Comparison of ENCODE assay signal across 1 cellular context in genomic region chr17:75764417-75764710, GRCh38.
TF ChIP-seq lines count a peak whose summit lies in the region.

No MANE protein-coding gene starts in this region.

TF ChIP-seq in HepG2, 621 proteins besides CTCF, POLR2A, EP300 and RAD21 (continued from another document and continues in another):
- TF ChIP-seq ZHX2 (IDR thresholded peaks at IDR 0.05; ENCODE audit: low read depth) (peak; percentile 52; the same call in 1 of the 2 replicates), ZHX2 (CRISPR knock-in tag; IDR thresholded peaks at IDR 0.05; ENCODE audit: borderline replicate concordance) (no peak), ZSCAN12 (CRISPR knock-in tag; IDR thresholded peaks at IDR 0.05) (peak; percentile 35; the same call in 1 of the 2 replicates), ZFP90 (CRISPR knock-in tag; IDR thresholded peaks at IDR 0.05; ENCODE audit: borderline replicate concordance) (peak; percentile 81), ZBTB42 (CRISPR knock-in tag; IDR thresholded peaks at IDR 0.05) (no peak), ARNT2 (CRISPR knock-in tag; IDR thresholded peaks at IDR 0.05; ENCODE audit: low read depth) (peak; percentile 56; the same call in 1 of the 2 replicates), ZBTB1 (CRISPR knock-in tag; IDR thresholded peaks at IDR 0.05; ENCODE audit: borderline replicate concordance) (no peak), KDM5A (IDR thresholded peaks at IDR 0.05; ENCODE audit: borderline replicate concordance, low read length) (peak; percentile 55; the same call in 1 of the 2 replicates), ZKSCAN8 (CRISPR knock-in tag; IDR thresholded peaks at IDR 0.05; ENCODE audit: borderline replicate concordance) (no peak; the same call in 1 of the 2 replicates), ZFX (CRISPR knock-in tag; IDR thresholded peaks at IDR 0.05; ENCODE audit: low read depth) (peak; percentile 87), YEATS2 (CRISPR knock-in tag; IDR thresholded peaks at IDR 0.05; ENCODE audit: borderline replicate concordance) (no peak; the same call in 1 of the 2 replicates), ARHGAP35 (CRISPR knock-in tag; IDR thresholded peaks at IDR 0.05; ENCODE audit: borderline replicate concordance) (0 out of 2 replicates have a peak, but pooled peaks have one; percentile 13), ZNF768 (CRISPR knock-in tag; IDR thresholded peaks at IDR 0.05) (peak; percentile 90), ATF5 (CRISPR knock-in tag; IDR thresholded peaks at IDR 0.05; ENCODE audit: low read depth) (no peak), ZIK1 (CRISPR knock-in tag; IDR thresholded peaks at IDR 0.05; ENCODE audit: borderline replicate concordance, low read depth) (no peak), ZNF720 (CRISPR knock-in tag; IDR thresholded peaks at IDR 0.05) (no peak), CBX5 (CRISPR knock-in tag; IDR thresholded peaks at IDR 0.05; ENCODE audit: borderline replicate concordance) (peak; percentile 1; the same call in 1 of the 2 replicates), PAXIP1 (CRISPR knock-in tag; conservative IDR thresholded peaks at IDR 0.05) (peak; percentile 57), ZNF263 (CRISPR knock-in tag; IDR thresholded peaks at IDR 0.05) (no peak)
- TF ChIP-seq, protein P1, sequence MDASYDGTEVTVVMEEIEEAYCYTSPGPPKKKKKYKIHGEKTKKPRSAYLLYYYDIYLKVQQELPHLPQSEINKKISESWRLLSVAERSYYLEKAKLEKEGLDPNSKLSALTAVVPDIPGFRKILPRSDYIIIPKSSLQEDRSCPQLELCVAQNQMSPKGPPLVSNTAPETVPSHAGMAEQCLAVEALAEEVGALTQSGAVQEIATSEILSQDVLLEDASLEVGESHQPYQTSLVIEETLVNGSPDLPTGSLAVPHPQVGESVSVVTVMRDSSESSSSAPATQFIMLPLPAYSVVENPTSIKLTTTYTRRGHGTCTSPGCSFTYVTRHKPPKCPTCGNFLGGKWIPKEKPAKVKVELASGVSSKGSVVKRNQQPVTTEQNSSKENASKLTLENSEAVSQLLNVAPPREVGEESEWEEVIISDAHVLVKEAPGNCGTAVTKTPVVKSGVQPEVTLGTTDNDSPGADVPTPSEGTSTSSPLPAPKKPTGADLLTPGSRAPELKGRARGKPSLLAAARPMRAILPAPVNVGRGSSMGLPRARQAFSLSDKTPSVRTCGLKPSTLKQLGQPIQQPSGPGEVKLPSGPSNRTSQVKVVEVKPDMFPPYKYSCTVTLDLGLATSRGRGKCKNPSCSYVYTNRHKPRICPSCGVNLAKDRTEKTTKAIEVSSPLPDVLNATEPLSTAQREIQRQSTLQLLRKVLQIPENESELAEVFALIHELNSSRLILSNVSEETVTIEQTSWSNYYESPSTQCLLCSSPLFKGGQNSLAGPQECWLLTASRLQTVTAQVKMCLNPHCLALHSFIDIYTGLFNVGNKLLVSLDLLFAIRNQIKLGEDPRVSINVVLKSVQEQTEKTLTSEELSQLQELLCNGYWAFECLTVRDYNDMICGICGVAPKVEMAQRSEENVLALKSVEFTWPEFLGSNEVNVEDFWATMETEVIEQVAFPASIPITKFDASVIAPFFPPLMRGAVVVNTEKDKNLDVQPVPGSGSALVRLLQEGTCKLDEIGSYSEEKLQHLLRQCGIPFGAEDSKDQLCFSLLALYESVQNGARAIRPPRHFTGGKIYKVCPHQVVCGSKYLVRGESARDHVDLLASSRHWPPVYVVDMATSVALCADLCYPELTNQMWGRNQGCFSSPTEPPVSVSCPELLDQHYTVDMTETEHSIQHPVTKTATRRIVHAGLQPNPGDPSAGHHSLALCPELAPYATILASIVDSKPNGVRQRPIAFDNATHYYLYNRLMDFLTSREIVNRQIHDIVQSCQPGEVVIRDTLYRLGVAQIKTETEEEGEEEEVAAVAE (CRISPR knock-in tag; IDR thresholded peaks at IDR 0.05; ENCODE audit: borderline replicate concordance) = peak; percentile 33; the same call in 1 of the 2 replicates
- TF ChIP-seq, protein P2, sequence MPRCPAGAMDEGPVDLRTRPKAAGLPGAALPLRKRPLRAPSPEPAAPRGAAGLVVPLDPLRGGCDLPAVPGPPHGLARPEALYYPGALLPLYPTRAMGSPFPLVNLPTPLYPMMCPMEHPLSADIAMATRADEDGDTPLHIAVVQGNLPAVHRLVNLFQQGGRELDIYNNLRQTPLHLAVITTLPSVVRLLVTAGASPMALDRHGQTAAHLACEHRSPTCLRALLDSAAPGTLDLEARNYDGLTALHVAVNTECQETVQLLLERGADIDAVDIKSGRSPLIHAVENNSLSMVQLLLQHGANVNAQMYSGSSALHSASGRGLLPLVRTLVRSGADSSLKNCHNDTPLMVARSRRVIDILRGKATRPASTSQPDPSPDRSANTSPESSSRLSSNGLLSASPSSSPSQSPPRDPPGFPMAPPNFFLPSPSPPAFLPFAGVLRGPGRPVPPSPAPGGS (CRISPR knock-in tag; IDR thresholded peaks at IDR 0.05) = peak; percentile 81
- TF ChIP-seq, protein P3, sequence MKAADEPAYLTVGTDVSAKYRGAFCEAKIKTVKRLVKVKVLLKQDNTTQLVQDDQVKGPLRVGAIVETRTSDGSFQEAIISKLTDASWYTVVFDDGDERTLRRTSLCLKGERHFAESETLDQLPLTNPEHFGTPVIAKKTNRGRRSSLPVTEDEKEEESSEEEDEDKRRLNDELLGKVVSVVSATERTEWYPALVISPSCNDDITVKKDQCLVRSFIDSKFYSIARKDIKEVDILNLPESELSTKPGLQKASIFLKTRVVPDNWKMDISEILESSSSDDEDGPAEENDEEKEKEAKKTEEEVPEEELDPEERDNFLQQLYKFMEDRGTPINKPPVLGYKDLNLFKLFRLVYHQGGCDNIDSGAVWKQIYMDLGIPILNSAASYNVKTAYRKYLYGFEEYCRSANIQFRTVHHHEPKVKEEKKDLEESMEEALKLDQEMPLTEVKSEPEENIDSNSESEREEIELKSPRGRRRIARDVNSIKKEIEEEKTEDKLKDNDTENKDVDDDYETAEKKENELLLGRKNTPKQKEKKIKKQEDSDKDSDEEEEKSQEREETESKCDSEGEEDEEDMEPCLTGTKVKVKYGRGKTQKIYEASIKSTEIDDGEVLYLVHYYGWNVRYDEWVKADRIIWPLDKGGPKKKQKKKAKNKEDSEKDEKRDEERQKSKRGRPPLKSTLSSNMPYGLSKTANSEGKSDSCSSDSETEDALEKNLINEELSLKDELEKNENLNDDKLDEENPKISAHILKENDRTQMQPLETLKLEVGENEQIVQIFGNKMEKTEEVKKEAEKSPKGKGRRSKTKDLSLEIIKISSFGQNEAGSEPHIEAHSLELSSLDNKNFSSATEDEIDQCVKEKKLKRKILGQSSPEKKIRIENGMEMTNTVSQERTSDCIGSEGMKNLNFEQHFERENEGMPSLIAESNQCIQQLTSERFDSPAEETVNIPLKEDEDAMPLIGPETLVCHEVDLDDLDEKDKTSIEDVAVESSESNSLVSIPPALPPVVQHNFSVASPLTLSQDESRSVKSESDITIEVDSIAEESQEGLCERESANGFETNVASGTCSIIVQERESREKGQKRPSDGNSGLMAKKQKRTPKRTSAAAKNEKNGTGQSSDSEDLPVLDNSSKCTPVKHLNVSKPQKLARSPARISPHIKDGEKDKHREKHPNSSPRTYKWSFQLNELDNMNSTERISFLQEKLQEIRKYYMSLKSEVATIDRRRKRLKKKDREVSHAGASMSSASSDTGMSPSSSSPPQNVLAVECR (CRISPR knock-in tag; IDR thresholded peaks at IDR 0.05; ENCODE audit: borderline replicate concordance) = peak; percentile 67
- TF ChIP-seq, protein P4, sequence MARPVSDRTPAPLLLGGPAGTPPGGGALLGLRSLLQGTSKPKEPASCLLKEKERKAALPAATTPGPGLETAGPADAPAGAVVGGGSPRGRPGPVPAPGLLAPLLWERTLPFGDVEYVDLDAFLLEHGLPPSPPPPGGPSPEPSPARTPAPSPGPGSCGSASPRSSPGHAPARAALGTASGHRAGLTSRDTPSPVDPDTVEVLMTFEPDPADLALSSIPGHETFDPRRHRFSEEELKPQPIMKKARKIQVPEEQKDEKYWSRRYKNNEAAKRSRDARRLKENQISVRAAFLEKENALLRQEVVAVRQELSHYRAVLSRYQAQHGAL (CRISPR knock-in tag; IDR thresholded peaks at IDR 0.05; ENCODE audit: not compliant biosample characterization) = peak; percentile 9
- TF ChIP-seq, protein P5, sequence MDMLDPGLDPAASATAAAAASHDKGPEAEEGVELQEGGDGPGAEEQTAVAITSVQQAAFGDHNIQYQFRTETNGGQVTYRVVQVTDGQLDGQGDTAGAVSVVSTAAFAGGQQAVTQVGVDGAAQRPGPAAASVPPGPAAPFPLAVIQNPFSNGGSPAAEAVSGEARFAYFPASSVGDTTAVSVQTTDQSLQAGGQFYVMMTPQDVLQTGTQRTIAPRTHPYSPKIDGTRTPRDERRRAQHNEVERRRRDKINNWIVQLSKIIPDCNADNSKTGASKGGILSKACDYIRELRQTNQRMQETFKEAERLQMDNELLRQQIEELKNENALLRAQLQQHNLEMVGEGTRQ (IDR thresholded peaks at IDR 0.05; ENCODE audit: low read depth, low read length) = no peak
- TF ChIP-seq, protein P5 (CRISPR knock-in tag; IDR thresholded peaks at IDR 0.05; ENCODE audit: borderline replicate concordance) = no peak
